In genomic region chr1:15595809-15596730, GRCh38 we compare ENCODE assay signal across 15 cellular contexts. TPM values are rescaled to one million over a fixed set of nuclear protein-coding genes. Genes with fewer than 3 reads are reported as not detected.
DNase-seq lines count a peak whose midpoint lies in the region; ATAC-seq, FAIRE-seq and TF ChIP-seq lines count a peak whose summit lies in the region.
"Had no signal": no experiment of that assay in that cellular context is flagged by ENCODE, and none has a peak within 500 bp of the region (broad histone marks: within the 10 kb centered on the region; RNA-seq: fewer than 3 reads in every experiment).

No MANE protein-coding gene starts in this region.

- no peak for TF ChIP-seq POLR2A in A549 (IDR thresholded peaks at IDR 0.05; ENCODE audit: low read length)

- H3K14ac ChIP-seq in mesenchymal stem cell (ENCODE audit: low read length in 2 of 2), result no peak overlapping the region

- H3K4me3 ChIP-seq in A549 (no peak overlapping the region), HEK293 (ENCODE audit: low read depth, low read length) (no peak overlapping the region), adipocyte (ENCODE audit: low read length) (no peak overlapping the region), mesenchymal stem cell (ENCODE audit: insufficient read depth in 1 of 2, low read depth in 1 of 2, low read length in 2 of 2) (peak overlapping the region in 1 of 2 experiments; percentile 23)

- H2AK5ac ChIP-seq in mesenchymal stem cell (ENCODE audit: low read length, severe bottlenecking), result no peak overlapping the region

- H3K27ac ChIP-seq in A549, result no peak overlapping the region
- H3K27ac ChIP-seq in HEK293 (ENCODE audit: extremely low read depth, low read depth, low read length), result no peak overlapping the region
- H3K27ac ChIP-seq in mesenchymal stem cell (ENCODE audit: low read length, poor library complexity, severe bottlenecking), result no peak overlapping the region
- H3K27ac ChIP-seq: KMS-11 had no signal

- H2BK120ac ChIP-seq in mesenchymal stem cell (ENCODE audit: low read depth, low read length), result no peak overlapping the region

- H2BK5ac ChIP-seq in mesenchymal stem cell (ENCODE audit: low read depth, low read length, poor library complexity, severe bottlenecking), result no peak overlapping the region

- no peak overlapping the region for H3K4ac ChIP-seq in mesenchymal stem cell (ENCODE audit: low read depth in 1 of 2, low read length in 2 of 2)

- no peak for FAIRE-seq in A549 (lab: Jason Lieb, UNC)
- FAIRE-seq: GM12891 had no signal

- H3K36me3 ChIP-seq in HEK293 (ENCODE audit: control insufficient read depth in 2 of 2, insufficient read depth in 1 of 2, low read length in 2 of 2) (no peaks in the 10 kb centered on the region), adipocyte (ENCODE audit: control insufficient read depth, insufficient read depth, low read length, severe bottlenecking) (no peaks in the 10 kb centered on the region), mesenchymal stem cell (ENCODE audit: control insufficient read depth in 1 of 2, insufficient read depth in 2 of 2, low read depth in 1 of 2, low read length in 2 of 2) (no peaks in the 10 kb centered on the region)

- DNase-seq in A549 (ENCODE audit: low read depth in 1 of 2, low spot score in 1 of 2) (no peak), adipocyte (ENCODE audit: low read depth) (no peak), mesenchymal stem cell (peak; percentile 9), GM10248 (ENCODE audit: extremely low spot score) (no peak), T-helper 9 cell (no peak)
- DNase-seq: CD4-positive, alpha-beta T cell; DMS153; NCI-H1930; NCI-H524 treated with DMSO at 0.1 percent for 48 hours had no signal

- H3K79me1 ChIP-seq in mesenchymal stem cell (replicated peaks; ENCODE audit: low read length, poor library complexity, severe bottlenecking), result no peaks in the 10 kb centered on the region

- H3K4me2 ChIP-seq in A549 (no peak overlapping the region), mesenchymal stem cell (ENCODE audit: low read length, poor library complexity, severe bottlenecking) (no peak overlapping the region)
- H3K4me2 ChIP-seq: KMS-11 had no signal

- H3K27me3 ChIP-seq in adipocyte (replicated peaks; ENCODE audit: control insufficient read depth, insufficient read depth, low read length) (no peaks in the 10 kb centered on the region), mesenchymal stem cell (ENCODE audit: control insufficient read depth in 1 of 2, insufficient read depth in 1 of 2, low read length in 2 of 2) (peaks cover 0 to 9% of the 10 kb centered on the region in 2 experiments)

- no peak overlapping the region for H2BK15ac ChIP-seq in mesenchymal stem cell (ENCODE audit: low read depth, poor library complexity, severe bottlenecking)

- H4K8ac ChIP-seq in mesenchymal stem cell (ENCODE audit: low read length), result no peak overlapping the region

- H2AFZ ChIP-seq in mesenchymal stem cell (ENCODE audit: low read depth, low read length), result no peak overlapping the region

- WGBS in A549 (ENCODE audit: missing lambda C conversion rate), result 73% methylated on average over 7 of the region's 7 CpGs
- WGBS in mesenchymal stem cell, result 73% methylated on average over 5 of the region's 7 CpGs

- H3K9me3 ChIP-seq in A549 (no peaks in the 10 kb centered on the region), HEK293 (ENCODE audit: control insufficient read depth, insufficient read depth, low read depth, low read length) (no peaks in the 10 kb centered on the region), adipocyte (ENCODE audit: control insufficient read depth, low read length) (no peaks in the 10 kb centered on the region), mesenchymal stem cell (ENCODE audit: control insufficient read depth, low read length) (no peaks in the 10 kb centered on the region)
- H3K9me3 ChIP-seq: Caco-2 had no signal

- no peak for TF ChIP-seq CTCF in A549 (IDR thresholded peaks at IDR 0.05)
- TF ChIP-seq CTCF in HEK293 (tag by site-specific recombination; IDR thresholded peaks at IDR 0.05), result no peak
- no peak for TF ChIP-seq CTCF in GM10248 (IDR thresholded peaks at IDR 0.05; ENCODE audit: control extremely low read depth, extremely low read depth, low read depth, missing control alignments)

- H3K18ac ChIP-seq in mesenchymal stem cell (ENCODE audit: low read depth in 1 of 2, low read length in 2 of 2), result no peak overlapping the region

- no peak overlapping the region for H2BK12ac ChIP-seq in mesenchymal stem cell (ENCODE audit: low read length in 2 of 2)

- no peak for TF ChIP-seq RAD21 in A549 (conservative IDR thresholded peaks at IDR 0.05 in 1 of 2, IDR thresholded peaks at IDR 0.05 in 1 of 2)

- no peak overlapping the region for H3K23ac ChIP-seq in mesenchymal stem cell (ENCODE audit: low read length in 2 of 2)

- POLR2A ChIA-PET in A549 (lab: Yijun Ruan, JAX) (no interaction called here), HEK293 (lab: Yijun Ruan, JAX) (interaction anchor here (0.6 to 1.1 kb wide), 2 partner anchors 25 to 144 kb away, joined by 3 to 4 read pairs; no protein-coding TSS in a partner anchor), GM10248 (lab: Yijun Ruan, JAX) (no interaction called here)

- 0 out of 3 replicates have a peak, but pooled peaks cover 3% of the 10 kb centered on the region for H3K4me1 ChIP-seq in A549
- no peaks in the 10 kb centered on the region for H3K4me1 ChIP-seq in HEK293 (ENCODE audit: control insufficient read depth, insufficient read depth, low read length)
- H3K4me1 ChIP-seq in adipocyte (ENCODE audit: control insufficient read depth, insufficient read depth, low read length), result peaks cover 16% of the 10 kb centered on the region
- H3K4me1 ChIP-seq in mesenchymal stem cell (ENCODE audit: control insufficient read depth, insufficient read depth, low read depth, low read length), result peaks cover 1% of the 10 kb centered on the region
- H3K4me1 ChIP-seq: Caco-2 had no signal

- H3K9ac ChIP-seq in adipocyte (ENCODE audit: low read length) (peak overlapping the region; percentile 18), mesenchymal stem cell (ENCODE audit: low read length) (peak overlapping the region; percentile 11)
- H3K9ac ChIP-seq: KMS-11 had no signal

- ATAC-seq in A549 (peak in 1 of 2 experiments; percentile 36; a peak in 2 of 6 replicates), HG02678 (IDR thresholded peaks at IDR 0.05; ENCODE audit: unreplicated experiment) (no peak), GM18909 (IDR thresholded peaks at IDR 0.05; ENCODE audit: poor library complexity, unreplicated experiment) (no peak)

- no peak for TF ChIP-seq EP300 in A549 (IDR thresholded peaks at IDR 0.05)

- no peak overlapping the region for H4K91ac ChIP-seq in mesenchymal stem cell (ENCODE audit: low read length)

- CTCF ChIA-PET in A549 (lab: Yijun Ruan, JAX) (interaction anchor here (0.6 to 3.3 kb wide), 8 partner anchors 19 to 158 kb away, joined by 3 to 19 read pairs (median 3); no protein-coding TSS in a partner anchor), HEK293 (lab: Yijun Ruan, JAX) (interaction anchor here (0.6 to 2.3 kb wide), 11 partner anchors 9 to 1630 kb away, joined by 3 to 13 read pairs (median 3); no protein-coding TSS in a partner anchor), GM10248 (lab: Yijun Ruan, JAX) (interaction anchor here (0.9 to 1.5 kb wide), 3 partner anchors 20 to 72 kb away, joined by 3 to 4 read pairs (median 4); no protein-coding TSS in a partner anchor)

TF ChIP-seq in A549, 52 proteins besides CTCF, POLR2A, EP300 and RAD21:
- TF ChIP-seq MAFK (IDR thresholded peaks at IDR 0.05; ENCODE audit: partially characterized antibody), result peak; percentile 8
- TF ChIP-seq NR3C1 (IDR thresholded peaks at IDR 0.05), result no peak

TF ChIP-seq in HEK293, 187 proteins besides CTCF, POLR2A, EP300 and RAD21 (continues in another document):
- no peak for TF ChIP-seq ZBTB20 (tag by site-specific recombination; IDR thresholded peaks at IDR 0.05)
- no peak for TF ChIP-seq ZNF146 (tag by site-specific recombination; IDR thresholded peaks at IDR 0.05)
- no peak for TF ChIP-seq ZNF514 (tag by site-specific recombination; IDR thresholded peaks at IDR 0.05)
- peak; percentile 66 for TF ChIP-seq ZBTB17 (tag by site-specific recombination; IDR thresholded peaks at IDR 0.05)
- TF ChIP-seq ZNF473 (tag by site-specific recombination; IDR thresholded peaks at IDR 0.05), result no peak
- no peak for TF ChIP-seq ZNF221 (tag by site-specific recombination; IDR thresholded peaks at IDR 0.05; ENCODE audit: borderline replicate concordance)
- no peak for TF ChIP-seq SCRT2 (tag by site-specific recombination; IDR thresholded peaks at IDR 0.05)
- peak; percentile 71 for TF ChIP-seq ZNF341 (tag by site-specific recombination; IDR thresholded peaks at IDR 0.05; ENCODE audit: low read depth)
- no peak for TF ChIP-seq GLI4 (tag by site-specific recombination; IDR thresholded peaks at IDR 0.05)
- TF ChIP-seq ZNF658 (tag by site-specific recombination; IDR thresholded peaks at IDR 0.05), result no peak
- no peak for TF ChIP-seq ZNF23 (tag by site-specific recombination; IDR thresholded peaks at IDR 0.05; ENCODE audit: borderline replicate concordance)
- no peak for TF ChIP-seq KLF10 (tag by site-specific recombination; IDR thresholded peaks at IDR 0.05)

RNA-seq across cellular contexts. Expression of gene AGMAT, which starts 11.2 kb away (rescaled TPM):
- polyA plus RNA-seq in A549 (2011; rRNA removed), result 10.3 and 10.7 TPM in 2 replicates
- 7.4 and 10.1 TPM in 2 replicates for polyA plus RNA-seq in A549 (2012; cell fraction: cytosol; rRNA removed)
- 4.5 and 6.1 TPM in 2 replicates for polyA plus RNA-seq in A549 (2012; cell fraction: nucleus; rRNA removed)
- polyA plus RNA-seq in A549 (2017; fragmentation: RNase III; extraction: RNeasy Plus Mini Kit Qiagen cat#74134 plus additional on column Dnase treatment), result 11.9 to 13.1 TPM (median 12.9 TPM) in 3 replicates
- polyA minus RNA-seq in A549 (2011; rRNA and poly(A)+ RNA removed), result 11.0 and 11.9 TPM in 2 replicates
- polyA plus RNA-seq in mesenchymal stem cell (2013, experiment 1 of 2), result 0.51 TPM
- 0.58 TPM for polyA plus RNA-seq in mesenchymal stem cell (2013, experiment 2 of 2)

RNA-seq across cellular contexts. Expression of gene DDI2, which starts 21.2 kb away (rescaled TPM):
- polyA plus RNA-seq in A549 (2011; rRNA removed) (8.6 and 11.1 TPM in 2 replicates), A549 (2017; fragmentation: RNase III; extraction: RNeasy Plus Mini Kit Qiagen cat#74134 plus additional on column Dnase treatment) (5.5 to 7.0 TPM (median 6.3 TPM) in 3 replicates)
- polyA plus RNA-seq in A549 (2012; cell fraction: cytosol; rRNA removed), result 2.7 and 3.3 TPM in 2 replicates
- polyA plus RNA-seq in A549 (2012; cell fraction: nucleus; rRNA removed), result 3.1 and 3.9 TPM in 2 replicates
- polyA minus RNA-seq in A549 (2011; rRNA and poly(A)+ RNA removed), result 17.7 and 20.1 TPM in 2 replicates
- polyA plus RNA-seq in mesenchymal stem cell (2013, experiment 1 of 2), result 5.8 TPM
- 5.6 TPM for polyA plus RNA-seq in mesenchymal stem cell (2013, experiment 2 of 2)
